In the genomic region with DNA sequence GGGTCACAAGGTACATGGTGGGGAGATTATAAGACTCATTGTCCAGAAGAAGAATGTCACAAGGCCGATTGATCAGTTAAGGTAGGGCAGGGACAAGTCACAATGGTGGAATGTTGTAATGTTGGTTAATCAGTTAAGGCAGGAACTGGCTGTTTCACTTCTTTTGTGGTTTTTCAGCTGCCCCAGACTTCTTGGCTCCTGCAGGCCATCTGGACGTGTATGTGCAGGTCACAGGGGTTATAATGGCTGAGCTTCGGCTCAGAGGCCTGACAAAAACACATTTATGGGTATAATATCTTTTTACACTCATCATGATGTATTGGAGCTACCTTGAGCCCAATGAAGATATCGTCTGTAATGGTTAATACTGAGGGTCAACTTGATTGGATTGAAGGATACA, we compare ENCODE assay signal across 7 cellular contexts. TPM values are rescaled to one million over a fixed set of nuclear protein-coding genes. Genes with fewer than 3 reads are reported as not detected.
"Had no signal": no experiment of that assay in that cellular context is flagged by ENCODE, and none has a peak within 500 bp of the region (broad histone marks: within the 10 kb centered on the region; RNA-seq: fewer than 3 reads in every experiment).

No MANE protein-coding gene starts in this region.

RNA-seq across cellular contexts. Expression of a gene that starts 8.1 kb away (rescaled TPM):
- total RNA-seq: activated B cell treated with CpG ODN at 0.5 μM for 24 hours; activated CD4-positive, alpha-beta memory T cell treated with anti-CD3 and anti-CD28 coated beads, Interleukin-2, amount 10 ng/mL, durations not matched to agents 7 days and 5 days; activated CD8-positive, alpha-beta memory T cell treated with anti-CD3 and anti-CD28 coated beads, Interleukin-2, amount 10 ng/mL, durations not matched to agents 7 days and 5 days; endodermal cell; lower leg skin; myocyte; tibial nerve had no signal
